8 cellular contexts compared by ENCODE assay signal in genomic region chr18:11892425-11892824, GRCh38. TPM values are rescaled to one million over a fixed set of nuclear protein-coding genes. Genes with fewer than 3 reads are reported as not detected.
A peak's percentile ranks its signal among the peaks of the same experiment; 100 is the strongest.
DNase-seq lines count a peak whose midpoint lies in the region; ATAC-seq, FAIRE-seq and TF ChIP-seq lines count a peak whose summit lies in the region.
"Not testable (repeated sequence)": the region's sequence is repeated elsewhere in the genome, so short reads cannot be mapped to it uniquely, and the experiment has no call there.

No MANE protein-coding gene starts in this region.

- not testable (repeated sequence) for H3K27me3 Mint-ChIP-seq in CD14-positive monocyte (ENCODE audit: low read depth in 3 of 3); CD4-positive, CD25-positive, alpha-beta regulatory T cell; nephron progenitor cell (ENCODE audit: low read depth, poor library complexity)

- TF ChIP-seq CTCF in CD14-positive monocyte (IDR thresholded peaks at IDR 0.05); HepG2 (CRISPR knock-in tag; IDR thresholded peaks at IDR 0.05); nephron progenitor cell (IDR thresholded peaks at IDR 0.05); neutrophil (IDR thresholded peaks at IDR 0.05): not testable (repeated sequence)

- H3K9me2 ChIP-seq in Karpas-422 (replicated peaks; ENCODE audit: insufficient read depth, low read length) = not testable (repeated sequence)

- BruUV-seq in HepG2 (replicated peaks; lab: Mats Ljungman, UMichigan) = not testable (repeated sequence)

- CTCF ChIA-PET in HepG2 (lab: Yijun Ruan, JAX; ENCODE audit: low intra/inter-chr PET ratio, low total read pairs) = not testable (repeated sequence)

- H4K20me1 ChIP-seq in BLaER1 treated with 17β-estradiol and CSF1 and Interleukin-3, amounts not matched to agents 10 nM and 100 nM; Karpas-422 (ENCODE audit: insufficient read depth, low read depth, low read length); HepG2 (ENCODE audit: insufficient read depth, low read length): not testable (repeated sequence)

- TF ChIP-seq POLR2A in HepG2 (IDR thresholded peaks at IDR 0.05; ENCODE audit: insufficient read depth in 1 of 2, low read depth in 2 of 2, low read length in 2 of 2) = not testable (repeated sequence)

- peak overlapping the region in 10 of 11 experiments; percentile 21 to 97 (median 88); a peak in 18 of 22 replicates for H3K4me2 ChIP-seq in BLaER1 treated with 17β-estradiol and CSF1 and Interleukin-3, amounts not matched to agents 10 nM and 100 nM
- H3K4me2 ChIP-seq in Karpas-422 (ENCODE audit: low read depth, low read length, poor library complexity, severe bottlenecking); HepG2 (ENCODE audit: low read depth, low read length): not testable (repeated sequence)

- intact Hi-C loops in CD14-positive monocyte (cut with micrococcal nuclease); HepG2 (cut with micrococcal nuclease; ENCODE audit: unreplicated experiment): not testable (repeated sequence)

- not testable (repeated sequence) for H3K79me2 ChIP-seq in Karpas-422 (ENCODE audit: low read length); HepG2 (ENCODE audit: insufficient read depth, low read length)

- H3K36me3 Mint-ChIP-seq in CD14-positive monocyte (peaks cover 58 to 78% of the 10 kb centered on the region in 2 donors), nephron progenitor cell (ENCODE audit: low read depth) (peaks cover 47% of the 10 kb centered on the region)
- H3K36me3 Mint-ChIP-seq in CD4-positive, CD25-positive, alpha-beta regulatory T cell = peaks cover 56% of the 10 kb centered on the region

- POLR2A ChIA-PET in HepG2 (lab: Yijun Ruan, JAX) = not testable (repeated sequence)

- H3K4me1 Mint-ChIP-seq in CD14-positive monocyte = peaks cover 35% of the 10 kb centered on the region
- H3K4me1 Mint-ChIP-seq in CD4-positive, CD25-positive, alpha-beta regulatory T cell = peaks cover 5 to 11% (median 8%) of the 10 kb centered on the region in 4 donors
- not testable (repeated sequence) for H3K4me1 Mint-ChIP-seq in nephron progenitor cell

- peaks cover 34 to 80% (median 58%) of the 10 kb centered on the region in 11 experiments for H3K36me3 ChIP-seq in BLaER1 treated with 17β-estradiol and CSF1 and Interleukin-3, amounts not matched to agents 10 nM and 100 nM
- peaks cover 63% of the 10 kb centered on the region for H3K36me3 ChIP-seq in CD4-positive, CD25-positive, alpha-beta regulatory T cell (ENCODE audit: control insufficient read depth, insufficient read depth, low read length)
- not testable (repeated sequence) for H3K36me3 ChIP-seq in Karpas-422 (ENCODE audit: insufficient read depth, low read length); HepG2 (replicated peaks in 1 of 2; ENCODE audit: control insufficient read depth in 1 of 2, insufficient read depth in 2 of 2, low read length in 2 of 2)
- peaks cover 85% of the 10 kb centered on the region for H3K36me3 ChIP-seq in neutrophil

- in situ Hi-C loops in HepG2 (cut with HindIII; ENCODE audit: extremely low pct_ligation_motif_present, low pct_unique_long_range_greater_than_20kb) = not testable (repeated sequence)

- not testable (repeated sequence) for H3K27me3 ChIP-seq in BLaER1 treated with 17β-estradiol and CSF1 and Interleukin-3, amounts not matched to agents 10 nM and 100 nM; CD4-positive, CD25-positive, alpha-beta regulatory T cell (ENCODE audit: control insufficient read depth, insufficient read depth, low read length); Karpas-422 (ENCODE audit: low read length); HepG2 (ENCODE audit: control insufficient read depth in 1 of 2, insufficient read depth in 2 of 2, low read length in 2 of 2); neutrophil

- peak overlapping the region; percentile 53 to 93 (median 79) for H3K27ac Mint-ChIP-seq in CD14-positive monocyte
- peak overlapping the region in 2 of 3 donors; percentile 47 to 62 for H3K27ac Mint-ChIP-seq in CD4-positive, CD25-positive, alpha-beta regulatory T cell
- H3K27ac Mint-ChIP-seq in nephron progenitor cell = peak overlapping the region; percentile 23

- not testable (repeated sequence) for H3K9me3 Mint-ChIP-seq in CD14-positive monocyte; CD4-positive, CD25-positive, alpha-beta regulatory T cell; nephron progenitor cell

- not testable (repeated sequence) for H3K9me3 ChIP-seq in BLaER1 treated with 17β-estradiol and CSF1 and Interleukin-3, amounts not matched to agents 10 nM and 100 nM (replicated peaks in 1 of 11); CD4-positive, CD25-positive, alpha-beta regulatory T cell (ENCODE audit: control insufficient read depth in 2 of 2, low read length in 2 of 2); Karpas-422 (ENCODE audit: low read length); HepG2 (ENCODE audit: low read length); neutrophil

- FAIRE-seq in HepG2 (lab: Jason Lieb, UNC) = not testable (repeated sequence)

- not testable (repeated sequence) for TF ChIP-seq RAD21 in Ishikawa (IDR thresholded peaks at IDR 0.05; ENCODE audit: low read depth); HepG2 (CRISPR knock-in tag; IDR thresholded peaks at IDR 0.05)

- H3K9ac ChIP-seq in BLaER1 treated with 17β-estradiol and CSF1 and Interleukin-3, amounts not matched to agents 10 nM and 100 nM = peak overlapping the region in 6 of 11 experiments; percentile 30 to 52 (median 48); a peak in 7 of 22 replicates
- not testable (repeated sequence) for H3K9ac ChIP-seq in Karpas-422 (ENCODE audit: low read length); HepG2 (ENCODE audit: insufficient read depth, low read depth, low read length)

- H3K4me1 ChIP-seq in BLaER1 treated with 17β-estradiol and CSF1 and Interleukin-3, amounts not matched to agents 10 nM and 100 nM = peaks cover 12 to 64% (median 43%) of the 10 kb centered on the region in 10 experiments
- H3K4me1 ChIP-seq in CD4-positive, CD25-positive, alpha-beta regulatory T cell (ENCODE audit: control insufficient read depth, insufficient read depth, low read length, poor library complexity, severe bottlenecking); Karpas-422 (ENCODE audit: low read length): not testable (repeated sequence)
- H3K4me1 ChIP-seq in HepG2 (ENCODE audit: insufficient read depth, low read length) (peaks cover 18% of the 10 kb centered on the region), neutrophil (ENCODE audit: control insufficient read depth in 1 of 2, insufficient read depth in 1 of 2, low read depth in 1 of 2, low read length in 1 of 2) (peaks cover 35 to 37% of the 10 kb centered on the region in 2 experiments)

- peak overlapping the region in 1 of 10 experiments; percentile 41; a peak in 3 of 20 replicates for H3K4me3 ChIP-seq in BLaER1 treated with 17β-estradiol and CSF1 and Interleukin-3, amounts not matched to agents 10 nM and 100 nM
- H3K4me3 ChIP-seq in CD4-positive, CD25-positive, alpha-beta regulatory T cell (ENCODE audit: low read depth, low read length); Karpas-422 (ENCODE audit: low read length); HepG2 (replicated peaks in 1 of 3; ENCODE audit: insufficient read depth in 1 of 3, low read depth in 2 of 3, low read length in 3 of 3); neutrophil (ENCODE audit: low read depth in 1 of 2, low read length in 1 of 2): not testable (repeated sequence)

- not testable (repeated sequence) for TF ChIP-seq EP300 in Ishikawa (IDR thresholded peaks at IDR 0.05; ENCODE audit: borderline replicate concordance); HepG2 (IDR thresholded peaks at IDR 0.05; ENCODE audit: low read depth in 2 of 2, low read length in 2 of 2); HepG2 (CRISPR knock-in tag; IDR thresholded peaks at IDR 0.05; ENCODE audit: borderline replicate concordance)

- WGBS in HepG2 (ENCODE audit: low lambda C conversion rate) = 81% methylated on average over 7 of the region's 7 CpGs

- H2AFZ ChIP-seq in Karpas-422 (ENCODE audit: low read length); HepG2 (ENCODE audit: low read length): not testable (repeated sequence)

- peak overlapping the region in 9 of 11 experiments; percentile 19 to 84 (median 72); a peak in 15 of 22 replicates for H3K27ac ChIP-seq in BLaER1 treated with 17β-estradiol and CSF1 and Interleukin-3, amounts not matched to agents 10 nM and 100 nM
- H3K27ac ChIP-seq in CD4-positive, CD25-positive, alpha-beta regulatory T cell (ENCODE audit: insufficient read depth, low read length, poor library complexity, severe bottlenecking); Karpas-422 (ENCODE audit: low read length); HepG2 (ENCODE audit: extremely low read length, insufficient read depth, low read length): not testable (repeated sequence)
- peak overlapping the region; percentile 87 for H3K27ac ChIP-seq in neutrophil

- not testable (repeated sequence) for H3K4me3 Mint-ChIP-seq in CD14-positive monocyte; CD4-positive, CD25-positive, alpha-beta regulatory T cell; nephron progenitor cell

- not testable (repeated sequence) for DNase-seq in CD14-positive monocyte (ENCODE audit: low spot score); CD4-positive, CD25-positive, alpha-beta regulatory T cell; HepG2 (ENCODE audit: low spot score); nephron progenitor cell
- peak; percentile 1 for DNase-seq in Karpas-422

- ATAC-seq in CD4-positive, CD25-positive, alpha-beta regulatory T cell (ENCODE audit: low read depth in 2 of 2); HepG2: not testable (repeated sequence)

RNA-seq across cellular contexts. Expression of gene MPPE1, which starts 15.7 kb away (rescaled TPM):
- polyA plus RNA-seq in CD14-positive monocyte (10 to 100 TPM; 53.4 to 92.3 TPM), HepG2 (2011; rRNA removed) (9.6 and 10.6 TPM in 2 replicates)
- 97.4 TPM for total RNA-seq in CD4-positive, CD25-positive, alpha-beta regulatory T cell
- 10 to 100 TPM; 40.9 to 63.2 (median 57.2) TPM for polyA plus RNA-seq in CD4-positive, CD25-positive, alpha-beta regulatory T cell
- total RNA-seq in Karpas-422 (2014; rRNA removed; shearing (Covaris generic); ENCODE audit: low replicate concordance) = 30.7 and 44.4 TPM in 2 replicates
- 5.4 and 11.9 TPM in 2 replicates for total RNA-seq in HepG2 (2016; rRNA removed; fragmentation: Illumina TruSeq; extraction: Trizol)
- total RNA-seq in HepG2 (2016; cell fraction: cytosol; rRNA removed; fragmentation: Illumina TruSeq; extraction: Trizol; ENCODE audit: low read depth) = 9.1 and 12.1 TPM in 2 replicates
- 3.6 and 11.9 TPM in 2 replicates for total RNA-seq in HepG2 (2016; cell fraction: insoluble cytoplasmic fraction; rRNA removed; fragmentation: Illumina TruSeq; extraction: Trizol)
- 7.1 and 10.4 TPM in 2 replicates for total RNA-seq in HepG2 (2016; cell fraction: membrane; rRNA removed; fragmentation: Illumina TruSeq; extraction: Trizol)
- 19.6 and 20.7 TPM in 2 replicates for total RNA-seq in HepG2 (2016; cell fraction: nucleus; rRNA removed; fragmentation: Illumina TruSeq; extraction: Trizol)
- 5.0 and 6.2 TPM in 2 replicates for polyA plus RNA-seq in HepG2 (2011; cell fraction: cytosol; rRNA removed)
- polyA plus RNA-seq in HepG2 (2011; cell fraction: nucleus; rRNA removed) = 18.2 and 19.2 TPM in 2 replicates
- polyA plus RNA-seq in HepG2 (2012) = 6.4 and 7.1 TPM in 2 replicates
- polyA plus RNA-seq in HepG2 (2016; cell fraction: cytosol; fragmentation: Illumina TruSeq; extraction: Trizol; ENCODE audit: low read depth) = 14.6 and 22.2 TPM in 2 replicates
- 4.6 and 6.6 TPM in 2 replicates for polyA plus RNA-seq in HepG2 (2016; cell fraction: insoluble cytoplasmic fraction; fragmentation: Illumina TruSeq; extraction: Trizol; ENCODE audit: low read depth)
- polyA plus RNA-seq in HepG2 (2016; cell fraction: membrane; fragmentation: Illumina TruSeq; extraction: Trizol; ENCODE audit: low read depth) = 8.0 and 12.4 TPM in 2 replicates
- 31.1 and 36.4 TPM in 2 replicates for polyA plus RNA-seq in HepG2 (2016; cell fraction: nucleus; fragmentation: Illumina TruSeq; extraction: Trizol; ENCODE audit: insufficient read depth, low read depth)
- 8.2 and 19.5 TPM in 2 replicates for polyA minus RNA-seq in HepG2 (2011; rRNA and poly(A)+ RNA removed; ENCODE audit: low replicate concordance)
- 3.4 and 4.1 TPM in 2 replicates for polyA minus RNA-seq in HepG2 (2011; cell fraction: cytosol; rRNA and poly(A)+ RNA removed)
- polyA minus RNA-seq in HepG2 (2011; cell fraction: nucleus; rRNA and poly(A)+ RNA removed) = 21.0 and 21.2 TPM in 2 replicates

RNA-seq across cellular contexts. Expression of gene CHMP1B, which starts 41.2 kb away (rescaled TPM):
- polyA plus RNA-seq in CD14-positive monocyte (100 to 1,000 TPM in 1 of 2 donors, 10 to 100 TPM in 1; 95.2 to 105 TPM), HepG2 (2011; rRNA removed) (19.1 and 20.2 TPM in 2 replicates)
- 113 TPM for total RNA-seq in CD4-positive, CD25-positive, alpha-beta regulatory T cell
- polyA plus RNA-seq in CD4-positive, CD25-positive, alpha-beta regulatory T cell = 10 to 100 TPM; 55.4 to 68.2 (median 64.9) TPM
- total RNA-seq in Karpas-422 (2014; rRNA removed; shearing (Covaris generic); ENCODE audit: low replicate concordance) = 28.3 and 34.3 TPM in 2 replicates
- 18.8 and 24.0 TPM in 2 replicates for total RNA-seq in HepG2 (2016; rRNA removed; fragmentation: Illumina TruSeq; extraction: Trizol)
- 4.1 TPM in 2 replicates for total RNA-seq in HepG2 (2016; cell fraction: cytosol; rRNA removed; fragmentation: Illumina TruSeq; extraction: Trizol; ENCODE audit: low read depth)
- total RNA-seq in HepG2 (2016; cell fraction: insoluble cytoplasmic fraction; rRNA removed; fragmentation: Illumina TruSeq; extraction: Trizol) = 18.9 and 22.7 TPM in 2 replicates
- 8.7 and 9.1 TPM in 2 replicates for total RNA-seq in HepG2 (2016; cell fraction: membrane; rRNA removed; fragmentation: Illumina TruSeq; extraction: Trizol)
- 15.1 and 15.2 TPM in 2 replicates for total RNA-seq in HepG2 (2016; cell fraction: nucleus; rRNA removed; fragmentation: Illumina TruSeq; extraction: Trizol)
- 19.1 and 22.1 TPM in 2 replicates for polyA plus RNA-seq in HepG2 (2011; cell fraction: cytosol; rRNA removed)
- 6.4 and 8.0 TPM in 2 replicates for polyA plus RNA-seq in HepG2 (2011; cell fraction: nucleus; rRNA removed)
- polyA plus RNA-seq in HepG2 (2012) = 23.0 and 26.4 TPM in 2 replicates
- 2.7 and 2.9 TPM in 2 replicates for polyA plus RNA-seq in HepG2 (2016; cell fraction: cytosol; fragmentation: Illumina TruSeq; extraction: Trizol; ENCODE audit: low read depth)
- polyA plus RNA-seq in HepG2 (2016; cell fraction: insoluble cytoplasmic fraction; fragmentation: Illumina TruSeq; extraction: Trizol; ENCODE audit: low read depth) = 29.6 and 30.5 TPM in 2 replicates
- polyA plus RNA-seq in HepG2 (2016; cell fraction: membrane; fragmentation: Illumina TruSeq; extraction: Trizol; ENCODE audit: low read depth) = 5.7 and 6.2 TPM in 2 replicates
- 21.5 and 22.8 TPM in 2 replicates for polyA plus RNA-seq in HepG2 (2016; cell fraction: nucleus; fragmentation: Illumina TruSeq; extraction: Trizol; ENCODE audit: insufficient read depth, low read depth)
- polyA minus RNA-seq in HepG2 (2011; rRNA and poly(A)+ RNA removed; ENCODE audit: low replicate concordance) = 15.1 and 30.4 TPM in 2 replicates
- polyA minus RNA-seq in HepG2 (2011; cell fraction: cytosol; rRNA and poly(A)+ RNA removed) = 11.8 and 14.1 TPM in 2 replicates
- polyA minus RNA-seq in HepG2 (2011; cell fraction: nucleus; rRNA and poly(A)+ RNA removed) = 12.7 and 15.6 TPM in 2 replicates

Comparison
In these comparisons a context has a peak if more than half of its experiments do, and no peak if none do; other contexts are left out.
1. H3K27ac Mint-ChIP-seq: peak in every context shown above with its lines; median percentile 79 in CD14-positive monocyte; 54 in CD4-positive, CD25-positive, alpha-beta regulatory T cell; 23 in nephron progenitor cell.